1 cellular context compared by ENCODE assay signal in genomic region chr19:55146078-55146647, GRCh38.
TF ChIP-seq lines count a peak whose summit lies in the region.

No MANE protein-coding gene starts in this region.

TF ChIP-seq in HCT116, 20 proteins besides CTCF, POLR2A, EP300 and RAD21 (continued from another document):
- TF ChIP-seq CBX3 (IDR thresholded peaks at IDR 0.05; ENCODE audit: low read depth) (no peak), CEBPB (IDR thresholded peaks at IDR 0.05; ENCODE audit: low read depth) (no peak), ZBTB33 (IDR thresholded peaks at IDR 0.05; ENCODE audit: extremely low read depth, insufficient replicate concordance, low read length) (no peak), EZH2 (IDR thresholded peaks at IDR 0.05) (no peak), ZNF274 (IDR thresholded peaks at IDR 0.05; ENCODE audit: low read depth, low read length) (no peak), EZH2phosphoT487 (IDR thresholded peaks at IDR 0.05; ENCODE audit: borderline replicate concordance) (no peak), TCF7L2 (IDR thresholded peaks at IDR 0.05; ENCODE audit: borderline replicate concordance, extremely low read depth, insufficient read depth, insufficient read length) (no peak), ZFX (IDR thresholded peaks at IDR 0.05) (no peak), EGR1 (IDR thresholded peaks at IDR 0.05; ENCODE audit: low read depth) (peak; percentile 62; the same call in 1 of the 2 replicates), SP1 (IDR thresholded peaks at IDR 0.05; ENCODE audit: low read depth) (peak; percentile 71; the same call in 1 of the 2 replicates)
